In genomic region chr14:77024171-77024627, GRCh38 we compare ENCODE assay signal across 8 cellular contexts. TPM values are rescaled to one million over a fixed set of nuclear protein-coding genes. Genes with fewer than 3 reads are reported as not detected.
DNase-seq lines count a peak whose midpoint lies in the region; ATAC-seq and TF ChIP-seq lines count a peak whose summit lies in the region.

No MANE protein-coding gene starts in this region.

- H3K79me1 ChIP-seq in trophoblast cell (ENCODE audit: low read length), result peaks cover 38% of the 10 kb centered on the region

- H3K18ac ChIP-seq in trophoblast cell (ENCODE audit: low read length), result no peak overlapping the region

- peak overlapping the region; percentile 8 to 54 for H3K4me3 ChIP-seq in CD4-positive, alpha-beta memory T cell (ENCODE audit: low read length in 2 of 2)
- peak overlapping the region; percentile 70 to 95 for H3K4me3 ChIP-seq in foreskin fibroblast (ENCODE audit: low read depth in 1 of 2, low read length in 2 of 2)
- H3K4me3 ChIP-seq in trophoblast cell (ENCODE audit: low read depth, low read length), result no peak overlapping the region

- H2BK5ac ChIP-seq in trophoblast cell (ENCODE audit: low read depth, low read length, poor library complexity), result no peak overlapping the region

- ATAC-seq in HG02571 (IDR thresholded peaks at IDR 0.05; ENCODE audit: unreplicated experiment) (no peak), HG03565 (IDR thresholded peaks at IDR 0.05; ENCODE audit: unreplicated experiment) (no peak)

- H3K4me3 Mint-ChIP-seq in CD4-positive, alpha-beta memory T cell, result peak overlapping the region; percentile 74 to 94 (median 83)

- intact Hi-C loops in CD4-positive, alpha-beta memory T cell (cut with micrococcal nuclease), result loop anchor here (1.0 to 5.0 kb wide), 2 partner anchors 37 to 94 kb away; no protein-coding TSS in a partner anchor

- H3K4me2 ChIP-seq in trophoblast cell (ENCODE audit: low read length), result peak overlapping the region; percentile 42

- no peak overlapping the region for H3K9ac ChIP-seq in trophoblast cell (ENCODE audit: low read length)

- peaks cover 7 to 22% of the 10 kb centered on the region in 2 donors for H3K36me3 Mint-ChIP-seq in CD4-positive, alpha-beta memory T cell

- peaks cover 31% of the 10 kb centered on the region for H3K79me2 ChIP-seq in trophoblast cell (ENCODE audit: control insufficient read depth, insufficient read depth, low read length, poor library complexity)

- no peak overlapping the region for H2BK120ac ChIP-seq in trophoblast cell (ENCODE audit: insufficient read depth, low read length, poor library complexity)

- TF ChIP-seq CTCF in foreskin fibroblast (IDR thresholded peaks at IDR 0.05; ENCODE audit: low read depth, low read length), result no peak

- POLR2A ChIA-PET in CD4-positive, alpha-beta memory T cell (lab: Charles Lee; ENCODE audit: partially characterized antibody), result interaction anchor here (0.6 to 15.3 kb wide), 18 partner anchors 8 to 111 kb away, joined by 3 to 456 read pairs (median 6); no protein-coding TSS in a partner anchor

- H3K27me3 Mint-ChIP-seq in CD4-positive, alpha-beta memory T cell, result no peaks in the 10 kb centered on the region

- H4K12ac ChIP-seq in trophoblast cell (ENCODE audit: low read depth, low read length), result no peak overlapping the region

- H3K9me3 ChIP-seq in CD4-positive, alpha-beta memory T cell (ENCODE audit: control insufficient read depth in 1 of 2, low read length in 2 of 2), result no peaks in the 10 kb centered on the region
- H3K9me3 ChIP-seq in trophoblast cell (ENCODE audit: insufficient read depth, low read depth, low read length), result no peaks in the 10 kb centered on the region

- no CpG with 5 or more reads among the region's 14 CpGs for WGBS in trophoblast cell (ENCODE audit: extremely low coverage, insufficient coverage, insufficient read length)

- no peak overlapping the region for H2AK5ac ChIP-seq in trophoblast cell (ENCODE audit: low read length)

- H3K4ac ChIP-seq in trophoblast cell (ENCODE audit: low read depth, low read length), result no peak overlapping the region

- peak overlapping the region; percentile 41 for H3K27ac ChIP-seq in CD4-positive, alpha-beta memory T cell (ENCODE audit: low read depth, low read length)
- peak overlapping the region; percentile 12 for H3K27ac ChIP-seq in trophoblast cell (ENCODE audit: low read depth, low read length)

- CTCF ChIA-PET in CD4-positive, alpha-beta memory T cell (lab: Charles Lee; ENCODE audit: partially characterized antibody), result interaction anchor here (0.9 to 4.4 kb wide), 14 partner anchors 8 to 111 kb away, joined by 3 to 19 read pairs (median 8); no protein-coding TSS in a partner anchor

- peaks cover 0 to 2% (median 0%) of the 10 kb centered on the region in 8 donors for H3K9me3 Mint-ChIP-seq in CD4-positive, alpha-beta memory T cell

- no peak overlapping the region for H2BK12ac ChIP-seq in trophoblast cell (ENCODE audit: low read length)

- DNase-seq in CD4-positive, alpha-beta memory T cell, result peak; percentile 66 to 84 (median 76)
- DNase-seq in NCI-H2196 (lab: John Stamatoyannopoulos, UW; ENCODE audit: unreplicated experiment) (peak; percentile 55), activated T-helper 1 cell treated with Interleukin-2 at 50 U/mL for 16 hours (ENCODE audit: low read depth) (peak; percentile 52), foreskin fibroblast (peak in 1 of 2 donors; percentile 62), trophoblast cell (peak; percentile 97 to 99), NCI-H1930 (lab: John Stamatoyannopoulos, UW) (no peak)

- no peaks in the 10 kb centered on the region for H3K36me3 ChIP-seq in CD4-positive, alpha-beta memory T cell (ENCODE audit: insufficient read depth, low read length)
- H3K36me3 ChIP-seq in trophoblast cell (ENCODE audit: control insufficient read depth in 1 of 2, insufficient read depth in 2 of 2, low read length in 2 of 2), result peaks cover 11 to 14% of the 10 kb centered on the region in 2 experiments

- H3K4me1 ChIP-seq in CD4-positive, alpha-beta memory T cell (ENCODE audit: insufficient read depth, low read length), result peaks cover 56% of the 10 kb centered on the region
- peaks cover 19 to 28% of the 10 kb centered on the region in 2 experiments for H3K4me1 ChIP-seq in trophoblast cell (ENCODE audit: control insufficient read depth in 1 of 2, insufficient read depth in 2 of 2, low read length in 2 of 2)

- H3K27me3 ChIP-seq in CD4-positive, alpha-beta memory T cell (ENCODE audit: insufficient read depth, low read length), result no peaks in the 10 kb centered on the region
- no peaks in the 10 kb centered on the region for H3K27me3 ChIP-seq in trophoblast cell (ENCODE audit: insufficient read depth, low read length)

- H4K8ac ChIP-seq in trophoblast cell (ENCODE audit: low read depth, low read length), result no peak overlapping the region

- H2AFZ ChIP-seq in trophoblast cell (ENCODE audit: insufficient read depth, low read length, poor library complexity), result no peak overlapping the region

- H3K14ac ChIP-seq in trophoblast cell (ENCODE audit: low read length), result no peak overlapping the region

- no peak overlapping the region for H3K23ac ChIP-seq in trophoblast cell (ENCODE audit: low read length)

- H3K4me1 Mint-ChIP-seq in CD4-positive, alpha-beta memory T cell, result peaks cover 31 to 55% (median 44%) of the 10 kb centered on the region in 4 donors

- peak overlapping the region; percentile 92 to 98 (median 93) for H3K27ac Mint-ChIP-seq in CD4-positive, alpha-beta memory T cell

- no peak overlapping the region for H4K91ac ChIP-seq in trophoblast cell (ENCODE audit: low read depth, low read length)

RNA-seq across cellular contexts. Expression of gene IRF2BPL, which starts 4.3 kb away (rescaled TPM):
- total RNA-seq in CD4-positive, alpha-beta memory T cell, result 10 to 100 TPM; 36.6 to 37.7 TPM
- polyA plus RNA-seq in CD4-positive, alpha-beta memory T cell, result 1 to 10 TPM; 1.2 to 3.8 TPM
- polyA plus RNA-seq in trophoblast cell (2013), result 21.4 and 23.0 TPM in 2 replicates

Comparison
In these comparisons a context has a peak if more than half of its experiments do, and no peak if none do; other contexts are left out.
1. DNase-seq: peak in CD4-positive, alpha-beta memory T cell (5 of 5), NCI-H2196 (single experiment), activated T-helper 1 cell treated with Interleukin-2 at 50 U/mL for 16 hours (single experiment) and trophoblast cell (2 of 2); none in NCI-H1930 (0 of 2).